Comparison of ENCODE assay signal across 21 cellular contexts in genomic region chr6:20744911-20745557, GRCh38.
A peak's percentile ranks its signal among the peaks of the same experiment; 100 is the strongest.
DNase-seq lines count a peak whose midpoint lies in the region; ATAC-seq and TF ChIP-seq lines count a peak whose summit lies in the region.
"Had no signal": no experiment of that assay in that cellular context is flagged by ENCODE, and none has a peak within 500 bp of the region (broad histone marks: within the 10 kb centered on the region; RNA-seq: fewer than 3 reads in every experiment).

No MANE protein-coding gene starts in this region.

- peak; percentile 63 for DNase-seq in DMS53 (lab: John Stamatoyannopoulos, UW)
- peak; percentile 57 for DNase-seq in NCI-H2029 (lab: John Stamatoyannopoulos, UW)
- DNase-seq in activated naive CD4-positive, alpha-beta T cell treated with anti-CD3 and anti-CD28 coated beads for 36 hours, result no peak
- DNase-seq in central memory CD4-positive, alpha-beta T cell, result no peak
- DNase-seq: activated CD4-positive, alpha-beta T cell treated with anti-CD3 and anti-CD28 coated beads, Interleukin-2, amount 50 U/mL, for 1 hour; activated naive CD8-positive, alpha-beta T cell treated with anti-CD3 and anti-CD28 coated beads, Interleukin-2, amount 10 ng/mL, durations not matched to agents 7 days and 5 days; body of pancreas; DMS 273 treated with DMSO at 0.1 percent for 48 hours; foreskin fibroblast; HFFc6; naive thymus-derived CD4-positive, alpha-beta T cell; NCI-H2107; NK-92 treated with Interleukin-12 subunit alpha and Interleukin-12 subunit beta, amount 100 ng/mL, for 24 hours; SJCRH30; stimulated activated CD4-positive, alpha-beta T cell treated with anti-CD3 and anti-CD28 coated beads, Interleukin-4, amount 100 ng/mL, for 4 hours; stimulated activated naive CD8-positive, alpha-beta T cell treated with anti-CD3 and anti-CD28 coated beads, Interleukin-15, Interleukin-2, amounts not matched to agents 100 U/mL and 50 U/mL, for 24 hours had no signal

- H3K27ac ChIP-seq in KMS-11, result peak overlapping the region; percentile 36; the same call in 1 of the 2 replicates
- no peak overlapping the region for H3K27ac ChIP-seq in OCI-LY3 (ENCODE audit: low read length)
- H3K27ac ChIP-seq: body of pancreas, SJCRH30 had no signal

- H3K9ac ChIP-seq in KMS-11, result peak overlapping the region; percentile 6; the same call in 1 of the 2 replicates
- no peak overlapping the region for H3K9ac ChIP-seq in OCI-LY3 (ENCODE audit: low read length)

- H3K4me3 ChIP-seq in KMS-11 (IDR thresholded peaks at IDR 0.05; ENCODE audit: insufficient read depth, low read depth, low read length) (no peak overlapping the region), OCI-LY3 (ENCODE audit: low read length) (peak overlapping the region; percentile 70; the same call in 1 of the 2 replicates)
- H3K4me3 ChIP-seq: body of pancreas, SJCRH30 had no signal

- H3K9me3 ChIP-seq in OCI-LY3 (ENCODE audit: insufficient read depth, low read length), result no peaks in the 10 kb centered on the region
- H3K9me3 ChIP-seq: body of pancreas, SJCRH30 had no signal

- peaks cover 26% of the 10 kb centered on the region for H3K36me3 Mint-ChIP-seq in activated naive CD4-positive, alpha-beta T cell treated with anti-CD3 and anti-CD28 coated beads for 36 hours (ENCODE audit: low read depth)

- H3K9me3 Mint-ChIP-seq in activated naive CD4-positive, alpha-beta T cell treated with anti-CD3 and anti-CD28 coated beads for 36 hours, result peaks cover 6% of the 10 kb centered on the region
- H3K9me3 Mint-ChIP-seq: HFFc6 had no signal

- H3K36me3 ChIP-seq in KMS-11 (ENCODE audit: insufficient read depth) (no peaks in the 10 kb centered on the region), OCI-LY3 (replicated peaks; ENCODE audit: low read depth, low read length) (no peaks in the 10 kb centered on the region)
- H3K36me3 ChIP-seq: SJCRH30 had no signal

- no peak for ATAC-seq in HG03521 (IDR thresholded peaks at IDR 0.05; ENCODE audit: unreplicated experiment)
- ATAC-seq in HG02852 (IDR thresholded peaks at IDR 0.05; ENCODE audit: unreplicated experiment), result no peak
- ATAC-seq: body of pancreas; left lobe of liver; naive thymus-derived CD4-positive, alpha-beta T cell; stimulated activated naive CD8-positive, alpha-beta T cell treated with anti-CD3 and anti-CD28 coated beads, Interleukin-15, Interleukin-2, amounts not matched to agents 100 U/mL and 50 U/mL, for 24 hours had no signal

- no peak overlapping the region for H2AFZ ChIP-seq in KMS-11 (ENCODE audit: low read depth)
- H2AFZ ChIP-seq in OCI-LY3 (ENCODE audit: low read depth, low read length), result no peak overlapping the region

- TF ChIP-seq CTCF in KMS-11 (conservative IDR thresholded peaks at IDR 0.05; ENCODE audit: low read depth, low read length) (no peak), OCI-LY3 (IDR thresholded peaks at IDR 0.05; ENCODE audit: low read depth, low read length) (no peak)

- H3K4me1 Mint-ChIP-seq in activated naive CD4-positive, alpha-beta T cell treated with anti-CD3 and anti-CD28 coated beads for 36 hours (ENCODE audit: low read depth), result peaks cover 26% of the 10 kb centered on the region
- H3K4me1 Mint-ChIP-seq: activated naive CD8-positive, alpha-beta T cell treated with anti-CD3 and anti-CD28 coated beads, Interleukin-2, amount 10 ng/mL, durations not matched to agents 7 days and 5 days had no signal

- H3K27me3 ChIP-seq in KMS-11 (ENCODE audit: insufficient read depth, low read depth) (no peaks in the 10 kb centered on the region), OCI-LY3 (ENCODE audit: low read depth, low read length) (no peaks in the 10 kb centered on the region)
- H3K27me3 ChIP-seq: body of pancreas, SJCRH30 had no signal

- CTCF ChIA-PET in activated naive CD4-positive, alpha-beta T cell treated with anti-CD3 and anti-CD28 coated beads for 36 hours (lab: Charles Lee), result interaction anchor here (0.6 kb wide), 2 partner anchors 9 to 181 kb away, joined by 3 read pairs; no protein-coding TSS in a partner anchor

- intact Hi-C loops in activated naive CD4-positive, alpha-beta T cell treated with anti-CD3 and anti-CD28 coated beads for 36 hours (cut with micrococcal nuclease), result no loop called here

- peaks cover 70% of the 10 kb centered on the region for H3K4me1 ChIP-seq in KMS-11 (ENCODE audit: low read depth, poor library complexity, severe bottlenecking)
- H3K4me1 ChIP-seq in OCI-LY3 (ENCODE audit: low read length), result peaks cover 44% of the 10 kb centered on the region
- H3K4me1 ChIP-seq: SJCRH30 had no signal

- H3K4me3 Mint-ChIP-seq in activated naive CD4-positive, alpha-beta T cell treated with anti-CD3 and anti-CD28 coated beads for 36 hours, result no peak overlapping the region
- H3K4me3 Mint-ChIP-seq: activated naive CD8-positive, alpha-beta T cell treated with anti-CD3 and anti-CD28 coated beads, Interleukin-2, amount 10 ng/mL, durations not matched to agents 7 days and 5 days; HFFc6 had no signal

- H4K20me1 ChIP-seq in KMS-11 (ENCODE audit: insufficient read depth) (no peaks in the 10 kb centered on the region), OCI-LY3 (ENCODE audit: insufficient read depth, low read length) (no peaks in the 10 kb centered on the region)

- no peaks in the 10 kb centered on the region for H3K27me3 Mint-ChIP-seq in activated naive CD4-positive, alpha-beta T cell treated with anti-CD3 and anti-CD28 coated beads for 36 hours (ENCODE audit: low read depth)
- H3K27me3 Mint-ChIP-seq: activated naive CD8-positive, alpha-beta T cell treated with anti-CD3 and anti-CD28 coated beads, Interleukin-2, amount 10 ng/mL, durations not matched to agents 7 days and 5 days; naive thymus-derived CD4-positive, alpha-beta T cell had no signal

- no peaks in the 10 kb centered on the region for H3K79me2 ChIP-seq in KMS-11 (ENCODE audit: insufficient read depth, low read depth)
- H3K79me2 ChIP-seq in OCI-LY3 (ENCODE audit: low read length), result peaks cover 4% of the 10 kb centered on the region; the same call in 1 of the 2 replicates

- H3K27ac Mint-ChIP-seq in activated naive CD4-positive, alpha-beta T cell treated with anti-CD3 and anti-CD28 coated beads for 36 hours, result no peak overlapping the region
- H3K27ac Mint-ChIP-seq: activated naive CD8-positive, alpha-beta T cell treated with anti-CD3 and anti-CD28 coated beads, Interleukin-2, amount 10 ng/mL, durations not matched to agents 7 days and 5 days; HFFc6; naive thymus-derived CD4-positive, alpha-beta T cell had no signal

- peak overlapping the region; percentile 69 for H3K4me2 ChIP-seq in KMS-11
- peak overlapping the region; percentile 90 for H3K4me2 ChIP-seq in OCI-LY3 (ENCODE audit: low read length)

Comparison
In these comparisons a context has a peak if more than half of its experiments do, and no peak if none do; other contexts are left out.
1. DNase-seq: peak in DMS53 (single experiment) and NCI-H2029 (single experiment); none in activated naive CD4-positive, alpha-beta T cell treated with anti-CD3 and anti-CD28 coated beads for 36 hours (single experiment) and central memory CD4-positive, alpha-beta T cell (single experiment).